ENCODE assay signal across 8 cellular contexts in genomic region chr12:116693259-116694227, GRCh38. TPM values are rescaled to one million over a fixed set of nuclear protein-coding genes. Genes with fewer than 3 reads are reported as not detected.
DNase-seq lines count a peak whose midpoint lies in the region; ATAC-seq and TF ChIP-seq lines count a peak whose summit lies in the region.

No MANE protein-coding gene starts in this region.

- peaks cover 11% of the 10 kb centered on the region for H3K27me3 ChIP-seq in H7 (ENCODE audit: control insufficient read depth, insufficient read depth, low read length)
- H3K27me3 ChIP-seq in esophagus squamous epithelium = peaks cover 0 to 42% (median 0%) of the 10 kb centered on the region in 4 donors
- peaks cover 4 to 19% (median 11%) of the 10 kb centered on the region in 3 donors for H3K27me3 ChIP-seq in psoas muscle (ENCODE audit: insufficient read depth in 3 of 3, low read length in 2 of 3)

- H3K9me3 ChIP-seq in esophagus squamous epithelium (no peaks in the 10 kb centered on the region), psoas muscle (no peaks in the 10 kb centered on the region)

- no peak overlapping the region for H3K27ac ChIP-seq in esophagus squamous epithelium
- H3K27ac ChIP-seq in psoas muscle = no peak overlapping the region

- TF ChIP-seq CTCF in esophagus squamous epithelium (IDR thresholded peaks at IDR 0.05) = no peak
- TF ChIP-seq CTCF in psoas muscle (IDR thresholded peaks at IDR 0.05) = no peak

- WGBS in esophagus squamous epithelium, 2 donors = 5 to 18% methylated on average over 11 to 33 of the region's 34 CpGs
- WGBS in psoas muscle, 3 donors = 11 to 13% (median 11%) methylated on average over 34 of the region's 34 CpGs

- H3K36me3 ChIP-seq in H7 (replicated peaks; ENCODE audit: control insufficient read depth, insufficient read depth, low read length) (no peaks in the 10 kb centered on the region), esophagus squamous epithelium (no peaks in the 10 kb centered on the region), psoas muscle (ENCODE audit: insufficient read depth in 1 of 2, low read depth in 1 of 2) (no peaks in the 10 kb centered on the region)

- no peak for TF ChIP-seq POLR2A in esophagus squamous epithelium (IDR thresholded peaks at IDR 0.05)

- H3K4me3 ChIP-seq in H7 (ENCODE audit: insufficient read depth, low read depth, low read length) (peak overlapping the region; percentile 25), esophagus squamous epithelium (peak overlapping the region in 3 of 4 donors; percentile 19 to 53 (median 20)), psoas muscle (peak overlapping the region; percentile 48)

- intact Hi-C loops in esophagus squamous epithelium (cut with DNase I) (no loop called here), psoas muscle (cut with DNase I) (no loop called here)

- peak in 1 of 4 donors; percentile 38 for ATAC-seq in psoas muscle
- no peak for ATAC-seq in GM18867 (IDR thresholded peaks at IDR 0.05; ENCODE audit: unreplicated experiment)

- H3K4me1 ChIP-seq in esophagus squamous epithelium (peaks cover 5 to 34% (median 17%) of the 10 kb centered on the region in 3 donors), psoas muscle (no peaks in the 10 kb centered on the region)

- peak; percentile 52 for DNase-seq in H7
- peak; percentile 83 for DNase-seq in NCI-H748 (lab: John Stamatoyannopoulos, UW; ENCODE audit: unreplicated experiment)
- DNase-seq in esophagus squamous epithelium (lab: John Stamatoyannopoulos, UW) = no peak
- DNase-seq in psoas muscle = no peak
- no peak for DNase-seq in HuH-7.5 (ENCODE audit: low spot score)
- DNase-seq in NK-92 (lab: John Stamatoyannopoulos, UW; ENCODE audit: unreplicated experiment) = no peak
- no peak for DNase-seq in germinal center (ENCODE audit: low spot score)

RNA-seq across cellular contexts. Expression of gene SPRING1, which starts 44.3 kb away (rescaled TPM):
- total RNA-seq in H7 (2014; rRNA removed; shearing (Covaris generic)) = 51.8 and 51.9 TPM in 2 replicates
- total RNA-seq in esophagus squamous epithelium (10 to 100 TPM; 14.6 to 25.5 (median 19.1) TPM), psoas muscle (1 to 10 TPM; 6.3 to 9.9 (median 7.9) TPM)
- polyA plus RNA-seq in psoas muscle = 10 to 100 TPM in 1 of 3 donors, 1 to 10 TPM in 2; 4.1 to 10.6 (median 8.4) TPM

RNA-seq across cellular contexts. Expression of gene RNFT2, which starts 44.6 kb away (rescaled TPM):
- 10.8 and 15.4 TPM in 2 replicates for total RNA-seq in H7 (2014; rRNA removed; shearing (Covaris generic))
- total RNA-seq in esophagus squamous epithelium = under 1 TPM in 2 of 4 donors, not detected in 2; 0.26 to 0.38 TPM
- under 1 TPM; 0.22 to 0.64 (median 0.50) TPM for total RNA-seq in psoas muscle
- under 1 TPM; 0.04 to 0.36 (median 0.34) TPM for polyA plus RNA-seq in psoas muscle

Comparison
In these comparisons a context has a peak if more than half of its experiments do, and no peak if none do; other contexts are left out.
1. DNase-seq: peak in H7 (single experiment) and NCI-H748 (single experiment); none in esophagus squamous epithelium (single experiment), psoas muscle (0 of 2), HuH-7.5 (single experiment), NK-92 (single experiment) and germinal center (single experiment).
2. Peak in every context shown above with its lines, with median percentiles within 50 percentile points of each other: H3K4me3 ChIP-seq.